12 cellular contexts compared by ENCODE assay signal in genomic region chr3:131216801-131217200, GRCh38.
DNase-seq lines count a peak whose midpoint lies in the region; ATAC-seq and TF ChIP-seq lines count a peak whose summit lies in the region.
"Had no signal": no experiment of that assay in that cellular context is flagged by ENCODE, and none has a peak within 500 bp of the region (broad histone marks: within the 10 kb centered on the region; RNA-seq: fewer than 3 reads in every experiment).

No MANE protein-coding gene starts in this region.

- intact Hi-C loops in esophagus muscularis mucosa (cut with DNase I), result no loop called here
- intact Hi-C loops in CD4-positive, alpha-beta memory T cell (cut with micrococcal nuclease), result no loop called here

- POLR2A ChIA-PET in CD4-positive, alpha-beta memory T cell (lab: Charles Lee; ENCODE audit: partially characterized antibody), result no interaction called here

- peaks cover 0 to 2% (median 0%) of the 10 kb centered on the region in 8 donors for H3K9me3 Mint-ChIP-seq in CD4-positive, alpha-beta memory T cell
- H3K9me3 Mint-ChIP-seq: activated B cell treated with CpG ODN at 0.5 μM for 24 hours had no signal

- H3K36me3 Mint-ChIP-seq in CD4-positive, alpha-beta memory T cell, result peaks cover 0 to 14% of the 10 kb centered on the region in 2 donors

- H3K27ac Mint-ChIP-seq in CD4-positive, alpha-beta memory T cell, result no peak overlapping the region
- H3K27ac Mint-ChIP-seq: activated B cell treated with CpG ODN at 0.5 μM for 24 hours, nephron progenitor cell had no signal

- no peak for ATAC-seq in HG03469 (IDR thresholded peaks at IDR 0.05; ENCODE audit: unreplicated experiment)

- TF ChIP-seq POLR2A in esophagus muscularis mucosa (IDR thresholded peaks at IDR 0.05; ENCODE audit: low read depth), result no peak

- peaks cover 2 to 3% of the 10 kb centered on the region in 2 donors for H3K27me3 Mint-ChIP-seq in CD4-positive, alpha-beta memory T cell
- H3K27me3 Mint-ChIP-seq: activated B cell treated with CpG ODN at 0.5 μM for 24 hours had no signal

- peak; percentile 26 for DNase-seq in AG08396 (ENCODE audit: low spot score)
- peak; percentile 96 for DNase-seq in HT1080 (ENCODE audit: low read depth)
- DNase-seq in astrocyte of the hippocampus (ENCODE audit: low read depth, low spot score), result peak; percentile 90
- peak; percentile 92 for DNase-seq in islet precursor cell
- DNase-seq in 8988T, result no peak
- no peak for DNase-seq in esophagus muscularis mucosa (ENCODE audit: extremely low spot score)
- no peak for DNase-seq in CD4-positive, alpha-beta memory T cell
- DNase-seq: activated B cell treated with CpG ODN at 0.5 μM for 24 hours, DND-41, NCI-H1092 treated with DMSO at 0.1 percent for 48 hours, nephron progenitor cell had no signal

- no peak for TF ChIP-seq CTCF in esophagus muscularis mucosa (IDR thresholded peaks at IDR 0.05)

- no peak overlapping the region for H3K4me3 Mint-ChIP-seq in CD4-positive, alpha-beta memory T cell
- H3K4me3 Mint-ChIP-seq: activated B cell treated with CpG ODN at 0.5 μM for 24 hours, nephron progenitor cell had no signal

- H3K27ac ChIP-seq in esophagus muscularis mucosa (replicated peaks in 1 of 4), result no peak overlapping the region
- H3K27ac ChIP-seq in CD4-positive, alpha-beta memory T cell (ENCODE audit: low read depth, low read length), result no peak overlapping the region

- no peaks in the 10 kb centered on the region for H3K27me3 ChIP-seq in esophagus muscularis mucosa
- no peaks in the 10 kb centered on the region for H3K27me3 ChIP-seq in CD4-positive, alpha-beta memory T cell (ENCODE audit: insufficient read depth, low read length)

- no peaks in the 10 kb centered on the region for H3K4me1 Mint-ChIP-seq in CD4-positive, alpha-beta memory T cell
- H3K4me1 Mint-ChIP-seq: activated B cell treated with CpG ODN at 0.5 μM for 24 hours had no signal

- no peaks in the 10 kb centered on the region for H3K9me3 ChIP-seq in esophagus muscularis mucosa
- H3K9me3 ChIP-seq in CD4-positive, alpha-beta memory T cell (ENCODE audit: control insufficient read depth in 1 of 2, low read length in 2 of 2), result no peaks in the 10 kb centered on the region

- 73% methylated on average over 6 of the region's 6 CpGs for WGBS in esophagus muscularis mucosa

- CTCF ChIA-PET in CD4-positive, alpha-beta memory T cell (lab: Charles Lee; ENCODE audit: partially characterized antibody), result no interaction called here

- no peaks in the 10 kb centered on the region for H3K36me3 ChIP-seq in esophagus muscularis mucosa
- H3K36me3 ChIP-seq in CD4-positive, alpha-beta memory T cell (ENCODE audit: insufficient read depth, low read length), result no peaks in the 10 kb centered on the region

- TF ChIP-seq EP300 in esophagus muscularis mucosa (IDR thresholded peaks at IDR 0.05), result no peak

- H3K4me1 ChIP-seq in esophagus muscularis mucosa, result peaks cover 0 to 8% (median 2%) of the 10 kb centered on the region in 4 donors
- no peaks in the 10 kb centered on the region for H3K4me1 ChIP-seq in CD4-positive, alpha-beta memory T cell (ENCODE audit: insufficient read depth, low read length)

- no peak overlapping the region for H3K4me3 ChIP-seq in esophagus muscularis mucosa
- H3K4me3 ChIP-seq in CD4-positive, alpha-beta memory T cell (ENCODE audit: low read length in 2 of 2), result no peak overlapping the region

Comparison
In these comparisons a context has a peak if more than half of its experiments do, and no peak if none do; other contexts are left out.
1. DNase-seq: peak in AG08396 (single experiment), HT1080 (single experiment), astrocyte of the hippocampus (single experiment) and islet precursor cell (single experiment); none in 8988T (single experiment), esophagus muscularis mucosa (single experiment) and CD4-positive, alpha-beta memory T cell (0 of 5).